ENCODE assay signal across 8 cellular contexts in genomic region chr3:98901465-98902174, GRCh38. TPM values are rescaled to one million over a fixed set of nuclear protein-coding genes. Genes with fewer than 3 reads are reported as not detected.
DNase-seq lines count a peak whose midpoint lies in the region; ATAC-seq and TF ChIP-seq lines count a peak whose summit lies in the region.

Gene DCBLD2, minus strand, starts transcription at chr3:98901695. Its CDS starts 369 bp downstream, at chr3:98901326.

- H3K9me3 Mint-ChIP-seq in activated CD4-positive, alpha-beta memory T cell treated with anti-CD3 and anti-CD28 coated beads for 36 hours, result no peaks in the 10 kb centered on the region

- H3K4me2 ChIP-seq in BLaER1, result peak within 1 kb of the TSS; percentile 95

- H3K4me1 Mint-ChIP-seq in activated CD4-positive, alpha-beta memory T cell treated with anti-CD3 and anti-CD28 coated beads for 36 hours (ENCODE audit: low read depth), result peaks cover 11% of the 10 kb centered on the region

- POLR2A ChIA-PET in activated CD4-positive, alpha-beta memory T cell treated with anti-CD3 and anti-CD28 coated beads for 36 hours (lab: Charles Lee), result no interaction called here

- H3K27me3 ChIP-seq in BLaER1 (no peaks in the 10 kb centered on the region), left lung (peaks cover 0 to 12% of the 10 kb centered on the region in 2 donors)

- H3K27ac Mint-ChIP-seq in activated CD4-positive, alpha-beta memory T cell treated with anti-CD3 and anti-CD28 coated beads for 36 hours, result no peak within 1 kb of the TSS

- peak within 1 kb of the TSS; percentile 78 for H3K4me3 Mint-ChIP-seq in activated CD4-positive, alpha-beta memory T cell treated with anti-CD3 and anti-CD28 coated beads for 36 hours

- H3K27ac ChIP-seq in BLaER1 (peak within 1 kb of the TSS; percentile 86), left lung (peak within 1 kb of the TSS; percentile 79 to 94)

- H4K20me1 ChIP-seq in BLaER1, result peaks cover 22% of the 10 kb centered on the region

- no peaks in the 10 kb centered on the region for H3K36me3 Mint-ChIP-seq in activated CD4-positive, alpha-beta memory T cell treated with anti-CD3 and anti-CD28 coated beads for 36 hours

- H3K4me3 ChIP-seq in BLaER1, result peak within 1 kb of the TSS; percentile 92
- H3K4me3 ChIP-seq in left lung, result peak within 1 kb of the TSS; percentile 71 to 94

- peak within 1 kb of the TSS; percentile 89 for H3K9ac ChIP-seq in BLaER1

- ATAC-seq in GM19328 (IDR thresholded peaks at IDR 0.05; ENCODE audit: unreplicated experiment) (peak; percentile 98), HG03469 (IDR thresholded peaks at IDR 0.05; ENCODE audit: unreplicated experiment) (peak; percentile 100), left lung (peak; percentile 97)

- CTCF ChIA-PET in activated CD4-positive, alpha-beta memory T cell treated with anti-CD3 and anti-CD28 coated beads for 36 hours (lab: Charles Lee), result interaction anchor here (0.9 to 1.2 kb wide), 3 partner anchors 300 to 878 kb away, joined by 3 to 4 read pairs (median 3); no protein-coding TSS in a partner anchor

- no peaks in the 10 kb centered on the region for H3K36me3 ChIP-seq in BLaER1
- H3K36me3 ChIP-seq in left lung, result no peaks in the 10 kb centered on the region

- peaks cover 5% of the 10 kb centered on the region for H3K27me3 Mint-ChIP-seq in activated CD4-positive, alpha-beta memory T cell treated with anti-CD3 and anti-CD28 coated beads for 36 hours

- no peak for TF ChIP-seq CTCF in left lung (IDR thresholded peaks at IDR 0.05)

- H3K4me1 ChIP-seq in BLaER1 (peaks cover 24% of the 10 kb centered on the region), left lung (peaks cover 0 to 22% of the 10 kb centered on the region in 2 donors)

- intact Hi-C loops in activated CD4-positive, alpha-beta memory T cell treated with anti-CD3 and anti-CD28 coated beads for 36 hours (cut with micrococcal nuclease), result loop anchor here (1.0 to 5.0 kb wide), 6 partner anchors 169 to 930 kb away; partner anchors contain the start of genes CLDND1, CMSS1, CPOX and GABRR3
- intact Hi-C loops in left lung (cut with DNase I), result no loop called here

- DNase-seq in NCI-H526 (lab: John Stamatoyannopoulos, UW), result peak; percentile 98
- DNase-seq in activated CD4-positive, alpha-beta memory T cell treated with anti-CD3 and anti-CD28 coated beads for 36 hours, result peak; percentile 95
- DNase-seq in dermis microvascular lymphatic vessel endothelial cell (ENCODE audit: low read depth in 2 of 2), result peak; percentile 98 to 100
- peak; percentile 95 to 99 for DNase-seq in left lung
- peak; percentile 90 for DNase-seq in stimulated activated CD4-positive, alpha-beta T cell treated with anti-CD3 and anti-CD28 coated beads, Interleukin-2, amount 100 ng/mL, for 4 hours (ENCODE audit: low read depth)

- H3K9me3 ChIP-seq in BLaER1 (no peaks in the 10 kb centered on the region), left lung (no peaks in the 10 kb centered on the region)

RNA-seq across cellular contexts. Expression of gene DCBLD2, which starts in this region (rescaled TPM):
- 1 to 10 TPM; 1.2 to 1.6 TPM for total RNA-seq in activated CD4-positive, alpha-beta memory T cell treated with anti-CD3 and anti-CD28 coated beads for 36 hours
- total RNA-seq in dermis microvascular lymphatic vessel endothelial cell (19.4 and 21.7 TPM in 2 replicates), left lung (10 to 100 TPM; 44.8 to 57.1 TPM)

Comparison
In these comparisons a context has a peak if more than half of its experiments do, and no peak if none do; other contexts are left out.
1. Peak in every context shown above with its lines: DNase-seq, ATAC-seq, H3K4me3 ChIP-seq and H3K27ac ChIP-seq.